Comparison of ENCODE assay signal across 18 cellular contexts in genomic region chr1:176754663-176755062, GRCh38.
"Had no signal": no experiment of that assay in that cellular context is flagged by ENCODE, and none has a peak within 500 bp of the region (broad histone marks: within the 10 kb centered on the region; RNA-seq: fewer than 3 reads in every experiment).

No MANE protein-coding gene starts in this region.

- DNase-seq: esophagus squamous epithelium; foreskin fibroblast; glutamatergic neuron; left colon; left ventricle myocardium superior; mesendoderm; naive B cell; posterior cingulate gyrus; right cardiac atrium; small intestine; stimulated activated CD4-positive, alpha-beta T cell treated with anti-CD3 and anti-CD28 coated beads, Interleukin-12 subunit alpha, Interleukin-12 subunit beta, amount 100 ng/mL, for 4 hours; stimulated activated naive CD4-positive, alpha-beta T cell; stomach; trophoblast cell had no signal

- H3K27ac ChIP-seq: esophagus squamous epithelium, gastroesophageal sphincter, stomach, thoracic aorta had no signal

- H3K4me3 Mint-ChIP-seq: naive B cell, nephron had no signal

- H3K4me1 Mint-ChIP-seq: naive B cell had no signal

- H3K4me1 ChIP-seq: esophagus squamous epithelium, gastroesophageal sphincter, stomach had no signal

- H3K9me3 ChIP-seq: esophagus squamous epithelium, thoracic aorta had no signal

- H3K4me3 ChIP-seq: esophagus squamous epithelium, gastroesophageal sphincter, lung, stomach, thoracic aorta had no signal

- ATAC-seq: gastroesophageal sphincter, left colon, left ventricle myocardium superior, right cardiac atrium had no signal

- H3K27ac Mint-ChIP-seq: naive B cell had no signal

- H3K27me3 ChIP-seq: esophagus squamous epithelium, gastroesophageal sphincter, stomach had no signal

- H3K36me3 ChIP-seq: esophagus squamous epithelium, gastroesophageal sphincter, stomach, thoracic aorta had no signal

- FAIRE-seq: small intestine had no signal

- H3K36me3 Mint-ChIP-seq: naive B cell had no signal
